In genomic region chr3:67781218-67781617, GRCh38 we compare ENCODE assay signal across 23 cellular contexts.
"Had no signal": no experiment of that assay in that cellular context is flagged by ENCODE, and none has a peak within 500 bp of the region (broad histone marks: within the 10 kb centered on the region; RNA-seq: fewer than 3 reads in every experiment).

No MANE protein-coding gene starts in this region.

- H3K27ac ChIP-seq: adrenal gland, ascending aorta, brain microvascular endothelial cell, left lung, psoas muscle, right atrium auricular region, thoracic aorta, vagina had no signal

- DNase-seq: activated CD4-positive, alpha-beta T cell treated with anti-CD3 and anti-CD28 coated beads, Interleukin-2, amount 50 U/mL, for 4 hours; activated CD8-positive, alpha-beta memory T cell treated with anti-CD3 and anti-CD28 coated beads for 24 hours; activated CD8-positive, alpha-beta memory T cell treated with anti-CD3 and anti-CD28 coated beads, Interleukin-2, amount 50 U/mL, for 4 hours; activated naive CD4-positive, alpha-beta T cell; activated T-cell treated with anti-CD3 and anti-CD28 coated beads, Interleukin-2, amount 50 U/mL, for 24 hours; adrenal gland; brain microvascular endothelial cell; effector memory CD4-positive, alpha-beta T cell; hippocampal formation; kidney glomerular epithelial cell; left lung; midbrain; natural killer cell; psoas muscle; stimulated activated CD4-positive, alpha-beta T cell treated with anti-CD3 and anti-CD28 coated beads, Interleukin-4, amount 100 ng/mL, for 24 hours; stimulated activated naive CD4-positive, alpha-beta T cell treated with Interleukin-2 at 50 U/mL for 16 hours had no signal

- H3K36me3 ChIP-seq: adrenal gland, ascending aorta, brain microvascular endothelial cell, left lung, right atrium auricular region, thoracic aorta, vagina had no signal

- H3K27me3 ChIP-seq: adrenal gland, ascending aorta, brain microvascular endothelial cell, left lung, right atrium auricular region, vagina had no signal

- ATAC-seq: activated T-helper 17 cell treated with anti-CD3 and anti-CD28 coated beads, Interleukin-2, amount 50 U/mL, for 72 hours; esophagus mucosa; left lung; natural killer cell; psoas muscle; WTC11 had no signal

- H3K4me1 ChIP-seq: adrenal gland, ascending aorta, left lung, psoas muscle, right atrium auricular region, vagina had no signal

- H3K4me3 ChIP-seq: adrenal gland, ascending aorta, left lung, psoas muscle, right atrium auricular region, thoracic aorta, vagina had no signal

- H3K9me3 ChIP-seq: adrenal gland, psoas muscle had no signal
